ENCODE assay signal across 8 cellular contexts in genomic region chr2:74119912-74120825, GRCh38. TPM values are rescaled to one million over a fixed set of nuclear protein-coding genes. Genes with fewer than 3 reads are reported as not detected.
DNase-seq lines count a peak whose midpoint lies in the region; ATAC-seq and TF ChIP-seq lines count a peak whose summit lies in the region.

No MANE protein-coding gene starts in this region.

- peak; percentile 43; the same call in 1 of the 2 replicates for TF ChIP-seq CTCF in AG10803 (conservative IDR thresholded peaks at IDR 0.05; ENCODE audit: low read length)
- TF ChIP-seq CTCF in liver (IDR thresholded peaks at IDR 0.05; ENCODE audit: low read depth, low read length, missing input control): peak; percentile 29

- H3K36me3 ChIP-seq in liver (ENCODE audit: control insufficient read depth in 4 of 4, insufficient read depth in 3 of 4, low read depth in 1 of 4, low read length in 3 of 4): no peaks in the 10 kb centered on the region

- no peak overlapping the region for H3K9ac ChIP-seq in liver (ENCODE audit: low read depth in 1 of 2, low read length in 2 of 2)

- H3K9me3 ChIP-seq in liver (ENCODE audit: control insufficient read depth in 4 of 4, low read length in 3 of 4): peaks cover 2 to 12% (median 3%) of the 10 kb centered on the region in 4 donors

- H3K4me3 ChIP-seq in AG10803 (ENCODE audit: low read length): peak overlapping the region; percentile 81
- H3K4me3 ChIP-seq in liver (ENCODE audit: low read depth in 1 of 3, low read length in 3 of 3): peak overlapping the region; percentile 62 to 87 (median 81)

- no peaks in the 10 kb centered on the region for H3K27me3 ChIP-seq in liver (ENCODE audit: control insufficient read depth in 4 of 4, insufficient read depth in 4 of 4, low read length in 3 of 4)

- DNase-seq in AG10803 (ENCODE audit: low read depth): peak; percentile 81
- DNase-seq in NCI-H446 (lab: John Stamatoyannopoulos, UW): peak; percentile 85 to 88
- DNase-seq in activated CD4-positive, alpha-beta T cell treated with anti-CD3 and anti-CD28 coated beads, Interleukin-2, amount 50 U/mL, for 1 hour: peak; percentile 81
- DNase-seq in dermis blood vessel endothelial cell: peak; percentile 84
- peak; percentile 80 to 85 for DNase-seq in stimulated activated CD4-positive, alpha-beta T cell treated with anti-CD3 and anti-CD28 coated beads, Interleukin-4, amount 100 ng/mL, for 4 hours

- ATAC-seq in GM18870 (IDR thresholded peaks at IDR 0.05; ENCODE audit: unreplicated experiment) (peak; percentile 79), HG03108 (IDR thresholded peaks at IDR 0.05; ENCODE audit: unreplicated experiment) (peak; percentile 89)

- TF ChIP-seq RAD21 in liver (IDR thresholded peaks at IDR 0.05): peak in 1 of 2 donors; percentile 48

- H3K27ac ChIP-seq in liver (ENCODE audit: low read depth in 1 of 2, low read length in 2 of 2): peak overlapping the region in 1 of 2 donors; percentile 33

- 14% methylated on average over 59 of the region's 59 CpGs for WGBS in liver

- peaks cover 0 to 1% (median 0%) of the 10 kb centered on the region in 4 donors for H3K4me1 ChIP-seq in liver (ENCODE audit: control insufficient read depth in 4 of 4, insufficient read depth in 4 of 4, low read length in 3 of 4)

TF ChIP-seq in liver, 16 proteins besides CTCF, POLR2A, EP300 and RAD21:
- TF ChIP-seq NR2F2 (IDR thresholded peaks at IDR 0.05): peak; percentile 6
- TF ChIP-seq GABPA (IDR thresholded peaks at IDR 0.05 in 1 of 2, conservative IDR thresholded peaks at IDR 0.05 in 1 of 2): peak; percentile 64 to 90
- TF ChIP-seq RXRA (IDR thresholded peaks at IDR 0.05): peak in 1 of 2 donors; percentile 5
- peak; percentile 97 for TF ChIP-seq YY1 (IDR thresholded peaks at IDR 0.05)
- peak in 1 of 2 donors; percentile 52 for TF ChIP-seq JUND (IDR thresholded peaks at IDR 0.05)
- no peak for TF ChIP-seq EGR1 (IDR thresholded peaks at IDR 0.05; ENCODE audit: low read depth in 2 of 2)
- no peak for TF ChIP-seq FOXA1 (IDR thresholded peaks at IDR 0.05)
TF ChIP-seq in liver: peak in this region for 5.

RNA-seq across cellular contexts. Expression of gene BOLA3, which starts 27.5 kb away (rescaled TPM):
- total RNA-seq in dermis blood vessel endothelial cell (23.7 and 24.3 TPM in 2 replicates), liver (10 to 100 TPM in 1 of 2 donors, 1 to 10 TPM in 1; 9.5 to 25.2 TPM)
- 10 to 100 TPM; 29.0 to 35.2 TPM for polyA plus RNA-seq in liver

RNA-seq across cellular contexts. Expression of gene MOB1A, which starts 58.5 kb away (rescaled TPM):
- total RNA-seq in dermis blood vessel endothelial cell: 121 and 145 TPM in 2 replicates
- 10 to 100 TPM; 30.1 to 44.7 TPM for total RNA-seq in liver
- polyA plus RNA-seq in liver: 10 to 100 TPM; 15.5 to 15.8 TPM
